ENCODE assay signal across 1 cellular context in the genomic region with DNA sequence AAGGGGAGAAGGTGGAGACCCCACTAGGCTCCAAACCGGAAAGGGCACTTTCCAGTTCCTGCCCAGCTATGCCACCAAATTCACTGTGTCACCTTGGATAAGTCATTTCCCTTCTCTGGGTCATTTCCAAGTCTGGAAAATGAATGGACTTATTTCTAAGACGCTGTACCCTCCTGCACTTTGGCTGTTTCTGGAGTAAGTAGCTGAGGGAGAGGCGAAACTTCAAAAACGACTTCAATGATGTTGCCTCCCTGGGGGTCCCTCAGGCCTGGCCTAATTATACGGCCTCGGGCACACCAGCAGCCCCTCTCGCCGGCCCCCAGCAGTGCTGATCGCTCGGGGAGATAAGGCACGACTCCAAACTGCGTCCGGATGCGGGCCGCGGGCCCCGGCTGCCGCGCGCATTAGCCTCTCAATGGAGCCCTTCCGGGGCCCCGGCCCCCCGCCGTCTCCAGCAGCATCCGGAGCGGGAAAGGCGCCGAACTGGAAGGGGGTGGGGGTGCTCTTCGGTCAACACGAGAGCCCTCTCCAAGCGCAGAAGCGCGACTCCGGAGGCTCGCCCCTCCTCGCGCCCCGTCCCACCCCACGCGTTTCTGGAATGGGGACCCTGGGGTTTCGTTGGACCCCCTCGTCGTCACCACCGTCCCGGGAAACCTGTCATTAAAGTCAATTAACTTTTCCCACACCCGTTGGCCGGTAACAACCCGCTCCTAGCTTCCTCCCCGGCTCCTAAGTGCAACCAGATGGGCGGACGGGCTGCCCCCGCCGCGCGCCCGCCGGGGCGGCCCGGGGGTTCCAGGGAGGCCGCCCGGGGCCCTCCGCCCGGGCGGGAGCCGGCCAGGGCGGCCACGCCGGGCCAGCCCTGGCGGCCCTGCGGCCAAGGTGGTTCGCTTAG.
A peak's percentile ranks its signal among the peaks of the same experiment; 100 is the strongest.
TF ChIP-seq lines count a peak whose summit lies in the region.

No MANE protein-coding gene starts in this region.

TF ChIP-seq in GM23338, 12 proteins besides CTCF, POLR2A, EP300 and RAD21 (continued from another document):
- TF ChIP-seq, protein P1, sequence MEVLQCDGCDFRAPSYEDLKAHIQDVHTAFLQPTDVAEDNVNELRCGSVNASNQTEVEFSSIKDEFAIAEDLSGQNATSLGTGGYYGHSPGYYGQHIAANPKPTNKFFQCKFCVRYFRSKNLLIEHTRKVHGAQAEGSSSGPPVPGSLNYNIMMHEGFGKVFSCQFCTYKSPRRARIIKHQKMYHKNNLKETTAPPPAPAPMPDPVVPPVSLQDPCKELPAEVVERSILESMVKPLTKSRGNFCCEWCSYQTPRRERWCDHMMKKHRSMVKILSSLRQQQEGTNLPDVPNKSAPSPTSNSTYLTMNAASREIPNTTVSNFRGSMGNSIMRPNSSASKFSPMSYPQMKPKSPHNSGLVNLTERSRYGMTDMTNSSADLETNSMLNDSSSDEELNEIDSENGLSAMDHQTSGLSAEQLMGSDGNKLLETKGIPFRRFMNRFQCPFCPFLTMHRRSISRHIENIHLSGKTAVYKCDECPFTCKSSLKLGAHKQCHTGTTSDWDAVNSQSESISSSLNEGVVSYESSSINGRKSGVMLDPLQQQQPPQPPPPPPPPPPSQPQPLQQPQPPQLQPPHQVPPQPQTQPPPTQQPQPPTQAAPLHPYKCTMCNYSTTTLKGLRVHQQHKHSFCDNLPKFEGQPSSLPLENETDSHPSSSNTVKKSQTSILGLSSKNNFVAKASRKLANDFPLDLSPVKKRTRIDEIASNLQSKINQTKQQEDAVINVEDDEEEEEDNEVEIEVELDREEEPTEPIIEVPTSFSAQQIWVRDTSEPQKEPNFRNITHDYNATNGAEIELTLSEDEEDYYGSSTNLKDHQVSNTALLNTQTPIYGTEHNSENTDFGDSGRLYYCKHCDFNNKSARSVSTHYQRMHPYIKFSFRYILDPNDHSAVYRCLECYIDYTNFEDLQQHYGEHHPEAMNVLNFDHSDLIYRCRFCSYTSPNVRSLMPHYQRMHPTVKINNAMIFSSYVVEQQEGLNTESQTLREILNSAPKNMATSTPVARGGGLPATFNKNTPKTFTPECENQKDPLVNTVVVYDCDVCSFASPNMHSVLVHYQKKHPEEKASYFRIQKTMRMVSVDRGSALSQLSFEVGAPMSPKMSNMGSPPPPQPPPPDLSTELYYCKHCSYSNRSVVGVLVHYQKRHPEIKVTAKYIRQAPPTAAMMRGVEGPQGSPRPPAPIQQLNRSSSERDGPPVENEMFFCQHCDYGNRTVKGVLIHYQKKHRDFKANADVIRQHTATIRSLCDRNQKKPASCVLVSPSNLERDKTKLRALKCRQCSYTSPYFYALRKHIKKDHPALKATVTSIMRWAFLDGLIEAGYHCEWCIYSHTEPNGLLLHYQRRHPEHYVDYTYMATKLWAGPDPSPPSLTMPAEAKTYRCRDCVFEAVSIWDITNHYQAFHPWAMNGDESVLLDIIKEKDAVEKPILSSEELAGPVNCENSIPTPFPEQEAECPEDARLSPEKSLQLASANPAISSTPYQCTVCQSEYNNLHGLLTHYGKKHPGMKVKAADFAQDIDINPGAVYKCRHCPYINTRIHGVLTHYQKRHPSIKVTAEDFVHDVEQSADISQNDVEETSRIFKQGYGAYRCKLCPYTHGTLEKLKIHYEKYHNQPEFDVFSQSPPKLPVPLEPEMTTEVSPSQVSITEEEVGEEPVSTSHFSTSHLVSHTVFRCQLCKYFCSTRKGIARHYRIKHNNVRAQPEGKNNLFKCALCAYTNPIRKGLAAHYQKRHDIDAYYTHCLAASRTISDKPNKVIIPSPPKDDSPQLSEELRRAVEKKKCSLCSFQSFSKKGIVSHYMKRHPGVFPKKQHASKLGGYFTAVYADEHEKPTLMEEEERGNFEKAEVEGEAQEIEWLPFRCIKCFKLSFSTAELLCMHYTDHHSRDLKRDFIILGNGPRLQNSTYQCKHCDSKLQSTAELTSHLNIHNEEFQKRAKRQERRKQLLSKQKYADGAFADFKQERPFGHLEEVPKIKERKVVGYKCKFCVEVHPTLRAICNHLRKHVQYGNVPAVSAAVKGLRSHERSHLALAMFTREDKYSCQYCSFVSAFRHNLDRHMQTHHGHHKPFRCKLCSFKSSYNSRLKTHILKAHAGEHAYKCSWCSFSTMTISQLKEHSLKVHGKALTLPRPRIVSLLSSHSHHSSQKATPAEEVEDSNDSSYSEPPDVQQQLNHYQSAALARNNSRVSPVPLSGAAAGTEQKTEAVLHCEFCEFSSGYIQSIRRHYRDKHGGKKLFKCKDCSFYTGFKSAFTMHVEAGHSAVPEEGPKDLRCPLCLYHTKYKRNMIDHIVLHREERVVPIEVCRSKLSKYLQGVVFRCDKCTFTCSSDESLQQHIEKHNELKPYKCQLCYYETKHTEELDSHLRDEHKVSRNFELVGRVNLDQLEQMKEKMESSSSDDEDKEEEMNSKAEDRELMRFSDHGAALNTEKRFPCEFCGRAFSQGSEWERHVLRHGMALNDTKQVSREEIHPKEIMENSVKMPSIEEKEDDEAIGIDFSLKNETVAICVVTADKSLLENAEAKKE (CRISPR knock-in tag; IDR thresholded peaks at IDR 0.05) = no peak
- TF ChIP-seq, protein P2, sequence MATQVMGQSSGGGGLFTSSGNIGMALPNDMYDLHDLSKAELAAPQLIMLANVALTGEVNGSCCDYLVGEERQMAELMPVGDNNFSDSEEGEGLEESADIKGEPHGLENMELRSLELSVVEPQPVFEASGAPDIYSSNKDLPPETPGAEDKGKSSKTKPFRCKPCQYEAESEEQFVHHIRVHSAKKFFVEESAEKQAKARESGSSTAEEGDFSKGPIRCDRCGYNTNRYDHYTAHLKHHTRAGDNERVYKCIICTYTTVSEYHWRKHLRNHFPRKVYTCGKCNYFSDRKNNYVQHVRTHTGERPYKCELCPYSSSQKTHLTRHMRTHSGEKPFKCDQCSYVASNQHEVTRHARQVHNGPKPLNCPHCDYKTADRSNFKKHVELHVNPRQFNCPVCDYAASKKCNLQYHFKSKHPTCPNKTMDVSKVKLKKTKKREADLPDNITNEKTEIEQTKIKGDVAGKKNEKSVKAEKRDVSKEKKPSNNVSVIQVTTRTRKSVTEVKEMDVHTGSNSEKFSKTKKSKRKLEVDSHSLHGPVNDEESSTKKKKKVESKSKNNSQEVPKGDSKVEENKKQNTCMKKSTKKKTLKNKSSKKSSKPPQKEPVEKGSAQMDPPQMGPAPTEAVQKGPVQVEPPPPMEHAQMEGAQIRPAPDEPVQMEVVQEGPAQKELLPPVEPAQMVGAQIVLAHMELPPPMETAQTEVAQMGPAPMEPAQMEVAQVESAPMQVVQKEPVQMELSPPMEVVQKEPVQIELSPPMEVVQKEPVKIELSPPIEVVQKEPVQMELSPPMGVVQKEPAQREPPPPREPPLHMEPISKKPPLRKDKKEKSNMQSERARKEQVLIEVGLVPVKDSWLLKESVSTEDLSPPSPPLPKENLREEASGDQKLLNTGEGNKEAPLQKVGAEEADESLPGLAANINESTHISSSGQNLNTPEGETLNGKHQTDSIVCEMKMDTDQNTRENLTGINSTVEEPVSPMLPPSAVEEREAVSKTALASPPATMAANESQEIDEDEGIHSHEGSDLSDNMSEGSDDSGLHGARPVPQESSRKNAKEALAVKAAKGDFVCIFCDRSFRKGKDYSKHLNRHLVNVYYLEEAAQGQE (IDR thresholded peaks at IDR 0.05; ENCODE audit: unreplicated experiment) = no peak
- TF ChIP-seq ZNF114 (CRISPR knock-in tag; IDR thresholded peaks at IDR 0.05) = no peak
- peak; percentile 24; the same call in 1 of the 2 replicates for TF ChIP-seq NANOG (IDR thresholded peaks at IDR 0.05; ENCODE audit: borderline replicate concordance)
- TF ChIP-seq CREB1 (CRISPR knock-in tag; IDR thresholded peaks at IDR 0.05; ENCODE audit: low read depth) = peak; percentile 51
